9 cellular contexts compared by ENCODE assay signal in the genomic region with DNA sequence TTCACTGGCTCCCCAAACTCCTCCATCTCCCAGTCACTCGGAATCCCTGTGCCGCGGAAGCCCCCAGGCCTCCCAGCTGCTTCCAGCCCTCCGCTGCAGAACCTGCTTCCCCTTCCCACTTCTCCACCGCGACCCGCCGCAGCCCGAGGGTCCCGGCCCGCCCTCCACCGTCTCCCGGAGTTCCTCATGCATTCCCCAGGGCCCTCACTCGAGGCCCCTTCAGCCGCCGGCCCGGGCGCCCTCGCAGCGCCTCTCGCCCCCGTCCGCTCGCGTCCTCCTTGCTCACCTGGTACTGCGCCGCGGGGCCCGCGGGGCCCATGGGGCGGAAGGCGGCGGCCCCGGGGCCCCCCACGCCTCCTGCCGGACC. TPM values are rescaled to one million over a fixed set of nuclear protein-coding genes. Genes with fewer than 3 reads are reported as not detected.
DNase-seq lines count a peak whose midpoint lies in the region; ATAC-seq, FAIRE-seq and TF ChIP-seq lines count a peak whose summit lies in the region.
"Had no signal": no experiment of that assay in that cellular context is flagged by ENCODE, and none has a peak within 500 bp of the region (broad histone marks: within the 10 kb centered on the region; RNA-seq: fewer than 3 reads in every experiment).

No MANE protein-coding gene starts in this region.

- whole genome bisulfite sequencing in adipose tissue, 3 donors: 0 to 1% (median 0%) methylated on average over 23 to 36 of the region's 36 CpGs
- WGBS in stomach, 5 donors: 0 to 1% (median 1%) methylated on average over 19 to 36 of the region's 36 CpGs

- H3K9me3 Mint-ChIP-seq in CD4-positive, alpha-beta T cell: no peaks in the 10 kb centered on the region

- H3K27ac ChIP-seq in CD4-positive, alpha-beta T cell (ENCODE audit: low read depth, low read length): peak overlapping the region; percentile 47
- H3K27ac ChIP-seq in HL-60 (replicated peaks): peak overlapping the region; percentile 79
- peak overlapping the region; percentile 77 for H3K27ac ChIP-seq in adipose tissue (ENCODE audit: low read depth, low read length)
- H3K27ac ChIP-seq in kidney (ENCODE audit: low read depth in 2 of 2, low read length in 2 of 2): peak overlapping the region; percentile 66 to 89
- H3K27ac ChIP-seq in stomach: peak overlapping the region; percentile 89 to 97 (median 95)

- TF ChIP-seq EP300 in stomach (IDR thresholded peaks at IDR 0.05): no peak

- H3K4me1 ChIP-seq in kidney (ENCODE audit: control insufficient read depth in 1 of 2, insufficient read depth in 1 of 2, low read depth in 1 of 2, low read length in 2 of 2) (peaks cover 21 to 32% of the 10 kb centered on the region in 2 donors), stomach (peaks cover 50 to 59% (median 53%) of the 10 kb centered on the region in 4 donors)

- peak overlapping the region; percentile 94 for H3K4me3 Mint-ChIP-seq in CD4-positive, alpha-beta T cell

- no peaks in the 10 kb centered on the region for H3K9me3 ChIP-seq in CD4-positive, alpha-beta T cell (ENCODE audit: control insufficient read depth, low read length)
- H3K9me3 ChIP-seq in kidney (ENCODE audit: control insufficient read depth in 1 of 2, low read length in 2 of 2) (no peaks in the 10 kb centered on the region), stomach (no peaks in the 10 kb centered on the region)

- peaks cover 5% of the 10 kb centered on the region for H3K36me3 Mint-ChIP-seq in CD4-positive, alpha-beta T cell (ENCODE audit: low read depth)

- H3K27ac Mint-ChIP-seq in CD4-positive, alpha-beta T cell: peak overlapping the region; percentile 88

- TF ChIP-seq POLR2A in stomach (IDR thresholded peaks at IDR 0.05): no peak

- POLR2A ChIA-PET in CD4-positive, alpha-beta T cell (lab: Charles Lee): interaction anchor here (0.7 to 6.3 kb wide), 5 partner anchors 11 to 144 kb away, joined by 3 to 86 read pairs (median 25); partner anchors contain the start of genes CCDC47, DDX42, FTSJ3 and LIMD2

- CTCF ChIA-PET in CD4-positive, alpha-beta T cell (lab: Charles Lee): no interaction called here

- ATAC-seq in CD4-positive, alpha-beta T cell (ENCODE audit: poor library complexity): peak; percentile 16
- ATAC-seq in GM19395 (IDR thresholded peaks at IDR 0.05; ENCODE audit: unreplicated experiment) (peak; percentile 31), left lobe of liver (no peak)

- no peaks in the 10 kb centered on the region for H3K36me3 ChIP-seq in kidney (ENCODE audit: control insufficient read depth in 1 of 2, insufficient read depth in 2 of 2, low read length in 2 of 2)
- H3K36me3 ChIP-seq in stomach: peaks cover 3 to 8% (median 6%) of the 10 kb centered on the region in 4 donors

- H3K4me3 ChIP-seq in HL-60 (replicated peaks; ENCODE audit: insufficient read depth, low read length): peak overlapping the region; percentile 82
- peak overlapping the region; percentile 77 to 90 for H3K4me3 ChIP-seq in kidney (ENCODE audit: low read length in 2 of 2)
- H3K4me3 ChIP-seq in stomach: peak overlapping the region; percentile 85 to 95 (median 94)

- peaks cover 49% of the 10 kb centered on the region for H3K4me1 Mint-ChIP-seq in CD4-positive, alpha-beta T cell (ENCODE audit: low read depth)

- peak overlapping the region; percentile 76 to 94 for H3K9ac ChIP-seq in kidney (ENCODE audit: low read length in 2 of 2)

- H3K27me3 Mint-ChIP-seq in CD4-positive, alpha-beta T cell: no peaks in the 10 kb centered on the region

- no peaks in the 10 kb centered on the region for H3K27me3 ChIP-seq in CD4-positive, alpha-beta T cell (ENCODE audit: control insufficient read depth, insufficient read depth, low read length)
- H3K27me3 ChIP-seq in HL-60 (ENCODE audit: insufficient read depth, poor library complexity, severe bottlenecking): no peaks in the 10 kb centered on the region
- H3K27me3 ChIP-seq in stomach: no peaks in the 10 kb centered on the region

- no peak for FAIRE-seq in kidney (lab: Jason Lieb, UNC)

- TF ChIP-seq CTCF in CD4-positive, alpha-beta T cell (IDR thresholded peaks at IDR 0.05): no peak
- TF ChIP-seq CTCF in HL-60 (IDR thresholded peaks at IDR 0.05; ENCODE audit: insufficient read depth, low read length): no peak
- TF ChIP-seq CTCF in kidney (IDR thresholded peaks at IDR 0.05; ENCODE audit: borderline replicate concordance, extremely low read depth, insufficient read depth): no peak
- TF ChIP-seq CTCF in stomach (IDR thresholded peaks at IDR 0.05): no peak

- peak in 2 of 10 experiments; percentile 27 to 47 for DNase-seq in CD4-positive, alpha-beta T cell
- DNase-seq in HL-60 (ENCODE audit: low read depth in 1 of 2, low spot score in 1 of 2) (peak; percentile 37 to 70), kidney (peak; percentile 86), stomach (peak; percentile 33), left lobe of liver (ENCODE audit: low spot score) (no peak), NCI-H1105 treated with DMSO at 0.1 percent for 48 hours (lab: John Stamatoyannopoulos, UW) (no peak)

- intact Hi-C loops in CD4-positive, alpha-beta T cell (cut with DNase I, micrococcal nuclease): loop anchor here (2.0 to 10.0 kb wide), 8 partner anchors 69 to 665 kb away; partner anchors contain the start of genes MAP3K3 (in 2 of the 2), CCDC47 (in 1 of the 2), CEP95 (in 1 of the 2) and DCAF7 (in 1 of the 2)
- intact Hi-C loops in kidney (cut with DNase I): no loop called here
- intact Hi-C loops in stomach (cut with DNase I; ENCODE audit: low total_unique reads): no loop called here

RNA-seq across cellular contexts. Expression of gene SMARCD2, which starts 0.3 kb away (rescaled TPM):
- total RNA-seq in CD4-positive, alpha-beta T cell: 100 to 1,000 TPM; 102 to 111 TPM
- polyA plus RNA-seq in adipose tissue: 10 to 100 TPM; 60.3 to 91.2 (median 62.3) TPM
- total RNA-seq in kidney: 65.1 TPM
- polyA plus RNA-seq in kidney (ENCODE audit: insufficient read depth, low read depth, low replicate concordance): 39.9 TPM
- 100 to 1,000 TPM in 3 of 5 donors, 10 to 100 TPM in 2; 90.6 to 244 (median 109) TPM for total RNA-seq in stomach
- 10 to 100 TPM; 65.1 to 86.9 (median 66.9) TPM for polyA plus RNA-seq in stomach
- 73.9 TPM for total RNA-seq in left lobe of liver

RNA-seq across cellular contexts. Expression of gene FTSJ3, which starts 14.7 kb away (rescaled TPM):
- 10 to 100 TPM; 47.6 to 51.1 TPM for total RNA-seq in CD4-positive, alpha-beta T cell
- 10 to 100 TPM; 14.5 to 21.9 (median 21.3) TPM for polyA plus RNA-seq in adipose tissue
- 38.7 TPM for total RNA-seq in kidney
- polyA plus RNA-seq in kidney (ENCODE audit: insufficient read depth, low read depth, low replicate concordance): 23.7 TPM
- 10 to 100 TPM in 4 of 5 donors, 1 to 10 TPM in 1; 3.5 to 54.0 (median 38.6) TPM for total RNA-seq in stomach
- 10 to 100 TPM; 12.2 to 14.4 (median 13.4) TPM for polyA plus RNA-seq in stomach
- 16.3 TPM for total RNA-seq in left lobe of liver

RNA-seq across cellular contexts. Expression of gene PSMC5, which starts 14.9 kb away (rescaled TPM):
- total RNA-seq in CD4-positive, alpha-beta T cell: 10 to 100 TPM; 83.1 to 84.6 TPM
- polyA plus RNA-seq in adipose tissue: 100 to 1,000 TPM in 2 of 3 donors, 10 to 100 TPM in 1; 78.4 to 204 (median 141) TPM
- 145 TPM for total RNA-seq in kidney
- polyA plus RNA-seq in kidney (ENCODE audit: insufficient read depth, low read depth, low replicate concordance): 247 TPM
- 100 to 1,000 TPM in 1 of 5 donors, 10 to 100 TPM in 4; 19.2 to 177 (median 80.1) TPM for total RNA-seq in stomach
- 100 to 1,000 TPM; 151 to 211 (median 153) TPM for polyA plus RNA-seq in stomach
- 67.0 TPM for total RNA-seq in left lobe of liver

RNA-seq across cellular contexts. Expression of gene CSH2, which starts 31.3 kb away (rescaled TPM):
- not detected for total RNA-seq in CD4-positive, alpha-beta T cell
- polyA plus RNA-seq in adipose tissue (not detected), kidney (ENCODE audit: insufficient read depth, low read depth, low replicate concordance) (not detected), stomach (not detected)
- total RNA-seq in kidney (not detected), stomach (not detected), left lobe of liver (not detected)
- total RNA-seq: T-helper 2 cell treated with Interferon-gamma antibody and Interleukin-4, amounts not matched to agents 100 ng/mL and 5 ng/mL, for 36 hours had no signal

RNA-seq across cellular contexts. Expression of gene GH2, which starts 39.6 kb away (rescaled TPM):
- not detected for total RNA-seq in CD4-positive, alpha-beta T cell
- polyA plus RNA-seq in adipose tissue (not detected), kidney (ENCODE audit: insufficient read depth, low read depth, low replicate concordance) (not detected), stomach (not detected)
- total RNA-seq in kidney (not detected), stomach (not detected), left lobe of liver (not detected)
- total RNA-seq: T-helper 2 cell treated with Interferon-gamma antibody and Interleukin-4, amounts not matched to agents 100 ng/mL and 5 ng/mL, for 36 hours had no signal

Comparison
In these comparisons a context has a peak if more than half of its experiments do, and no peak if none do; other contexts are left out.
1. DNase-seq: peak in HL-60 (2 of 2), kidney (single experiment) and stomach (single experiment); none in left lobe of liver (single experiment) and NCI-H1105 treated with DMSO at 0.1 percent for 48 hours (single experiment).
2. intact Hi-C loops: an anchor here in CD4-positive, alpha-beta T cell (2.0 to 10.0 kb wide); none called in kidney and stomach.
3. Peak in every context shown above with its lines, with median percentiles within 50 percentile points of each other: H3K27ac ChIP-seq and H3K4me3 ChIP-seq.